Comparison of ENCODE assay signal across 8 cellular contexts in genomic region chr17:44774271-44775135, GRCh38. TPM values are rescaled to one million over a fixed set of nuclear protein-coding genes. Genes with fewer than 3 reads are reported as not detected.
DNase-seq lines count a peak whose midpoint lies in the region; ATAC-seq and TF ChIP-seq lines count a peak whose summit lies in the region.

No MANE protein-coding gene starts in this region.

- no peaks in the 10 kb centered on the region for H3K9me3 ChIP-seq in ES-I3 (ENCODE audit: control insufficient read depth, insufficient read depth, low read length)
- no peaks in the 10 kb centered on the region for H3K9me3 ChIP-seq in right lobe of liver

- peak overlapping the region; percentile 45 to 59 (median 57) for H3K4me3 ChIP-seq in right lobe of liver

- H3K27ac ChIP-seq in right lobe of liver = no peak overlapping the region

- TF ChIP-seq CTCF in right lobe of liver (IDR thresholded peaks at IDR 0.05) = peak; percentile 96 to 98 (median 97)

- peak; percentile 31 for ATAC-seq in HG03442 (IDR thresholded peaks at IDR 0.05; ENCODE audit: unreplicated experiment)
- peak; percentile 74 to 79 (median 75) for ATAC-seq in right lobe of liver
- no peak for ATAC-seq in HG03039 (IDR thresholded peaks at IDR 0.05; ENCODE audit: unreplicated experiment)

- intact Hi-C loops in right lobe of liver (cut with DNase I) = loop anchor here (2.0 to 10.0 kb wide), 3 partner anchors 90 to 340 kb away; no protein-coding TSS in a partner anchor

- H3K36me3 ChIP-seq in ES-I3 (ENCODE audit: insufficient read depth, low read length) = no peaks in the 10 kb centered on the region
- no peaks in the 10 kb centered on the region for H3K36me3 ChIP-seq in right lobe of liver

- 9% methylated on average over 7 of the region's 42 CpGs for WGBS in right lobe of liver (ENCODE audit: insufficient coverage, low coverage, low lambda C conversion rate, missing lambda C conversion rate)

- no peaks in the 10 kb centered on the region for H3K27me3 ChIP-seq in right lobe of liver

- DNase-seq in NCI-H526 treated with DMSO at 0.1 percent for 48 hours (lab: John Stamatoyannopoulos, UW) = peak; percentile 76
- peak; percentile 87 for DNase-seq in activated CD4-positive, alpha-beta T cell treated with anti-CD3 and anti-CD28 coated beads, Interleukin-2, amount 50 U/mL, for 1 hour
- DNase-seq in dermis blood vessel endothelial cell = peak; percentile 87
- DNase-seq in right lobe of liver = peak; percentile 89 to 91 (median 90)
- DNase-seq in stimulated activated CD4-positive, alpha-beta T cell treated with anti-CD3 and anti-CD28 coated beads, Interleukin-4, amount 100 ng/mL, for 1 hour = peak; percentile 92

- H3K4me1 ChIP-seq in ES-I3 (ENCODE audit: insufficient read depth, low read length) (peaks cover 5% of the 10 kb centered on the region; the same call in 1 of the 2 replicates), right lobe of liver (peaks cover 0 to 10% (median 3%) of the 10 kb centered on the region in 4 donors)

- H3K9ac ChIP-seq in ES-I3 (ENCODE audit: low read depth, low read length) = peak overlapping the region; percentile 63

- TF ChIP-seq POLR2A in right lobe of liver (IDR thresholded peaks at IDR 0.05) = no peak

RNA-seq across cellular contexts. Expression of gene ADAM11, which starts 15.7 kb away (rescaled TPM):
- total RNA-seq in dermis blood vessel endothelial cell (under 0.01 and 0.09 TPM in 2 replicates), right lobe of liver (under 1 TPM in 4 of 6 experiments, not detected in 2; 0.04 to 0.12 (median 0.08) TPM)

RNA-seq across cellular contexts. Expression of gene GJC1, which starts 55.6 kb away (rescaled TPM):
- total RNA-seq in dermis blood vessel endothelial cell (7.5 and 13.9 TPM in 2 replicates), right lobe of liver (under 1 TPM; 0.18 to 0.84 (median 0.33) TPM)
